Comparison of ENCODE assay signal across 10 cellular contexts in genomic region chr16:87380403-87380802, GRCh38. TPM values are rescaled to one million over a fixed set of nuclear protein-coding genes. Genes with fewer than 3 reads are reported as not detected.
DNase-seq lines count a peak whose midpoint lies in the region; ATAC-seq and TF ChIP-seq lines count a peak whose summit lies in the region.
"Had no signal": no experiment of that assay in that cellular context is flagged by ENCODE, and none has a peak within 500 bp of the region (broad histone marks: within the 10 kb centered on the region; RNA-seq: fewer than 3 reads in every experiment).

No MANE protein-coding gene starts in this region.

- H3K9me3 ChIP-seq in liver (ENCODE audit: control insufficient read depth in 4 of 4, low read length in 3 of 4) (no peaks in the 10 kb centered on the region), tibial artery (no peaks in the 10 kb centered on the region)

- no peak for ATAC-seq in activated CD8-positive, alpha-beta T cell treated with anti-CD3 and anti-CD28 coated beads, Interleukin-2, amount 10 ng/mL, durations not matched to agents 7 days and 5 days
- no peak for ATAC-seq in GM21526 (IDR thresholded peaks at IDR 0.05; ENCODE audit: low FRiP score, unreplicated experiment)

- H3K27ac Mint-ChIP-seq in activated naive CD4-positive, alpha-beta T cell treated with anti-CD3 and anti-CD28 coated beads, Interleukin-2, amount 10 ng/mL, durations not matched to agents 7 days and 5 days, result peak overlapping the region; percentile 77
- H3K27ac Mint-ChIP-seq in activated CD8-positive, alpha-beta T cell treated with anti-CD3 and anti-CD28 coated beads, Interleukin-2, amount 10 ng/mL, durations not matched to agents 7 days and 5 days, result peak overlapping the region; percentile 82

- CTCF ChIA-PET in activated naive CD4-positive, alpha-beta T cell treated with anti-CD3 and anti-CD28 coated beads, Interleukin-2, amount 10 ng/mL, durations not matched to agents 7 days and 5 days (lab: Charles Lee), result no interaction called here
- CTCF ChIA-PET in activated CD8-positive, alpha-beta T cell treated with anti-CD3 and anti-CD28 coated beads, Interleukin-2, amount 10 ng/mL, durations not matched to agents 7 days and 5 days (lab: Charles Lee), result interaction anchor here (1.0 to 5.0 kb wide), 5 partner anchors 9 to 256 kb away, joined by 3 to 25 read pairs (median 4); partner anchors contain the start of gene C16orf95

- H3K4me3 ChIP-seq in liver (ENCODE audit: low read depth in 1 of 3, low read length in 3 of 3) (peak overlapping the region in 1 of 3 donors; percentile 96), tibial artery (peak overlapping the region; percentile 73 to 95)

- intact Hi-C loops in tibial artery (cut with DNase I; ENCODE audit: low total_unique reads), result loop anchor here (5.0 to 10.0 kb wide), 3 partner anchors 63 to 1826 kb away; partner anchors contain the start of gene C16orf95

- H3K4me1 ChIP-seq in liver (ENCODE audit: control insufficient read depth in 4 of 4, insufficient read depth in 4 of 4, low read length in 3 of 4) (peaks cover 14 to 53% (median 45%) of the 10 kb centered on the region in 4 donors), tibial artery (peaks cover 0 to 67% (median 48%) of the 10 kb centered on the region in 4 donors)

- TF ChIP-seq CTCF in liver (IDR thresholded peaks at IDR 0.05; ENCODE audit: low read depth, low read length, missing input control), result no peak
- no peak for TF ChIP-seq CTCF in tibial artery (IDR thresholded peaks at IDR 0.05)

- peak overlapping the region; percentile 95 for H3K27ac ChIP-seq in liver (ENCODE audit: low read depth in 1 of 2, low read length in 2 of 2)
- peak overlapping the region; percentile 87 to 97 for H3K27ac ChIP-seq in tibial artery

- peaks cover 4% of the 10 kb centered on the region for H3K27me3 Mint-ChIP-seq in activated naive CD4-positive, alpha-beta T cell treated with anti-CD3 and anti-CD28 coated beads, Interleukin-2, amount 10 ng/mL, durations not matched to agents 7 days and 5 days
- peaks cover 2% of the 10 kb centered on the region for H3K27me3 Mint-ChIP-seq in activated CD8-positive, alpha-beta T cell treated with anti-CD3 and anti-CD28 coated beads, Interleukin-2, amount 10 ng/mL, durations not matched to agents 7 days and 5 days (ENCODE audit: low read depth)

- peaks cover 46% of the 10 kb centered on the region for H3K4me1 Mint-ChIP-seq in activated naive CD4-positive, alpha-beta T cell treated with anti-CD3 and anti-CD28 coated beads, Interleukin-2, amount 10 ng/mL, durations not matched to agents 7 days and 5 days
- H3K4me1 Mint-ChIP-seq in activated CD8-positive, alpha-beta T cell treated with anti-CD3 and anti-CD28 coated beads, Interleukin-2, amount 10 ng/mL, durations not matched to agents 7 days and 5 days (ENCODE audit: low read depth), result peaks cover 41% of the 10 kb centered on the region

- peaks cover 26% of the 10 kb centered on the region for H3K36me3 Mint-ChIP-seq in activated naive CD4-positive, alpha-beta T cell treated with anti-CD3 and anti-CD28 coated beads, Interleukin-2, amount 10 ng/mL, durations not matched to agents 7 days and 5 days
- H3K36me3 Mint-ChIP-seq in activated CD8-positive, alpha-beta T cell treated with anti-CD3 and anti-CD28 coated beads, Interleukin-2, amount 10 ng/mL, durations not matched to agents 7 days and 5 days (ENCODE audit: low read depth), result peaks cover 19% of the 10 kb centered on the region

- no peaks in the 10 kb centered on the region for H3K27me3 ChIP-seq in liver (ENCODE audit: control insufficient read depth in 4 of 4, insufficient read depth in 4 of 4, low read length in 3 of 4)
- H3K27me3 ChIP-seq in tibial artery, result no peaks in the 10 kb centered on the region

- H3K36me3 ChIP-seq in liver (ENCODE audit: control insufficient read depth in 4 of 4, insufficient read depth in 3 of 4, low read depth in 1 of 4, low read length in 3 of 4), result no peaks in the 10 kb centered on the region
- H3K36me3 ChIP-seq in tibial artery, result no peaks in the 10 kb centered on the region

- H3K9ac ChIP-seq in liver (ENCODE audit: low read depth in 1 of 2, low read length in 2 of 2), result peak overlapping the region in 1 of 2 donors; percentile 88

- peak overlapping the region; percentile 65 for H3K4me3 Mint-ChIP-seq in activated naive CD4-positive, alpha-beta T cell treated with anti-CD3 and anti-CD28 coated beads, Interleukin-2, amount 10 ng/mL, durations not matched to agents 7 days and 5 days
- H3K4me3 Mint-ChIP-seq in activated CD8-positive, alpha-beta T cell treated with anti-CD3 and anti-CD28 coated beads, Interleukin-2, amount 10 ng/mL, durations not matched to agents 7 days and 5 days, result peak overlapping the region; percentile 87

- no peaks in the 10 kb centered on the region for H3K9me3 Mint-ChIP-seq in activated naive CD4-positive, alpha-beta T cell treated with anti-CD3 and anti-CD28 coated beads, Interleukin-2, amount 10 ng/mL, durations not matched to agents 7 days and 5 days
- H3K9me3 Mint-ChIP-seq in activated CD8-positive, alpha-beta T cell treated with anti-CD3 and anti-CD28 coated beads, Interleukin-2, amount 10 ng/mL, durations not matched to agents 7 days and 5 days (ENCODE audit: insufficient read depth), result no peaks in the 10 kb centered on the region

- no peak for DNase-seq in activated naive CD4-positive, alpha-beta T cell treated with anti-CD3 and anti-CD28 coated beads, Interleukin-2, amount 10 ng/mL, durations not matched to agents 7 days and 5 days
- no peak for DNase-seq in activated naive CD4-positive, alpha-beta T cell treated with anti-CD3 and anti-CD28 coated beads, Interleukin-2, amount 50 U/mL, for 16 hours
- no peak for DNase-seq in activated CD8-positive, alpha-beta T cell treated with anti-CD3 and anti-CD28 coated beads, Interleukin-2, amount 10 ng/mL, durations not matched to agents 7 days and 5 days
- no peak for DNase-seq in tibial artery
- DNase-seq in dermis blood vessel endothelial cell, result no peak
- no peak for DNase-seq in NK-92 treated with Interleukin-12 subunit alpha and Interleukin-12 subunit beta, amount 100 ng/mL, for 24 hours (lab: John Stamatoyannopoulos, UW)
- DNase-seq: SIG-M5; stimulated activated CD4-positive, alpha-beta T cell treated with anti-CD3 and anti-CD28 coated beads, Interleukin-2, amount 100 ng/mL, for 48 hours had no signal

- POLR2A ChIA-PET in activated CD8-positive, alpha-beta T cell treated with anti-CD3 and anti-CD28 coated beads, Interleukin-2, amount 10 ng/mL, durations not matched to agents 7 days and 5 days (lab: Charles Lee), result interaction anchor here (0.8 kb wide), 1 partner anchor 63 kb away, joined by 3 read pairs; the partner anchor contains the start of gene C16orf95

- TF ChIP-seq RAD21 in liver (IDR thresholded peaks at IDR 0.05), result no peak

- 79% methylated on average over 10 of the region's 10 CpGs for WGBS in liver

TF ChIP-seq in liver, 16 proteins besides CTCF, POLR2A, EP300 and RAD21:
- no peak for TF ChIP-seq ATF3 (IDR thresholded peaks at IDR 0.05)
- no peak for TF ChIP-seq FOXA2 (IDR thresholded peaks at IDR 0.05)
- TF ChIP-seq ZBTB33 (IDR thresholded peaks at IDR 0.05), result no peak
- no peak for TF ChIP-seq YY1 (IDR thresholded peaks at IDR 0.05)

RNA-seq across cellular contexts. Expression of gene FBXO31, which starts 3.2 kb away (rescaled TPM):
- total RNA-seq in activated CD8-positive, alpha-beta T cell treated with anti-CD3 and anti-CD28 coated beads, Interleukin-2, amount 10 ng/mL, durations not matched to agents 7 days and 5 days, result 10 to 100 TPM; 29.3 to 30.1 TPM
- 10 to 100 TPM; 14.3 to 30.3 TPM for total RNA-seq in liver
- 10 to 100 TPM; 13.2 to 21.8 TPM for polyA plus RNA-seq in liver
- 24.4 and 36.1 TPM in 2 replicates for total RNA-seq in dermis blood vessel endothelial cell

RNA-seq across cellular contexts. Expression of gene MAP1LC3B, which starts 11.7 kb away (rescaled TPM):
- total RNA-seq in activated CD8-positive, alpha-beta T cell treated with anti-CD3 and anti-CD28 coated beads, Interleukin-2, amount 10 ng/mL, durations not matched to agents 7 days and 5 days, result 10 to 100 TPM; 40.2 to 45.3 TPM
- total RNA-seq in liver (10 to 100 TPM; 10.3 to 14.1 TPM), dermis blood vessel endothelial cell (23.3 and 44.8 TPM in 2 replicates)
- 10 to 100 TPM; 17.3 to 36.3 TPM for polyA plus RNA-seq in liver
